1 cellular context compared by ENCODE assay signal in the genomic region with DNA sequence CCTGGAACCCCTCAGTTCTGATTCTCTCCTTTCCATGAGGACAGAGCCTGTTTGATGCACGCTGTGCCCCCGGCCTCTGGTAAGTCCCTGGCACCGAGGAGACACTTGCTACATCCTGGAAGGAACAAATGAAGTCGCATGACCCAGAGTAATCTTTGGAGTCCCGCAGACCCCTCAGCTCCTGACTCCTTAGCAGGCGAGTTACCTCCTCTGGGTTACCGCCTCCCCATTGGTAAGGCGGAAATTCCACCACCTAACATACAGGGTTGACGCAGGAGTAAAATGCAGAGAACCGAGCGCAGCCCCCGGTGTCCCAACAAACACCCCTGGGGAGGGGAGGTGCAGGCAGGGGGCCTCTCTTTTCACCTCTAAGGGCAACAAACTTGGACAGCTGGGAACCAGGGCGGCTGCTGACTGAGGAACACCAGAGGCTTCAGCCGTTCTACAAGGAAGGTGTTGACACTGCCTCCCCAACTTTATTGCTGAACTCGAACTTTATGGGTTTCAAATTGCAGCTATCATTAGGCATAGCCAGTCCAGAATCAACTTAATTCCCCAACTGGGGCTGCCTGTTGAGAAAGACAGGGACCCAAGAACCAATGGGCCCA.
TF ChIP-seq lines count a peak whose summit lies in the region.

No MANE protein-coding gene starts in this region.

TF ChIP-seq in GM23338, 12 proteins besides CTCF, POLR2A, EP300 and RAD21 (continued from another document):
- TF ChIP-seq REST (IDR thresholded peaks at IDR 0.05; ENCODE audit: unreplicated experiment) (no peak), NANOG (IDR thresholded peaks at IDR 0.05; ENCODE audit: borderline replicate concordance) (no peak), ETS1 (IDR thresholded peaks at IDR 0.05) (no peak), ZNF331 (CRISPR knock-in tag; IDR thresholded peaks at IDR 0.05; ENCODE audit: low read depth) (no peak), EZH2 (IDR thresholded peaks at IDR 0.05; ENCODE audit: low read depth, unreplicated experiment) (no peak), STAT1 (IDR thresholded peaks at IDR 0.05; ENCODE audit: unreplicated experiment) (no peak), POLR2AphosphoS5 (IDR thresholded peaks at IDR 0.05; ENCODE audit: low read depth) (no peak)
